In genomic region chr1:179055930-179056329, GRCh38 we compare ENCODE assay signal across 18 cellular contexts.
"Had no signal": no experiment of that assay in that cellular context is flagged by ENCODE, and none has a peak within 500 bp of the region (broad histone marks: within the 10 kb centered on the region; RNA-seq: fewer than 3 reads in every experiment).

No MANE protein-coding gene starts in this region.

- H3K4me2 ChIP-seq: hepatocyte had no signal

- H3K36me3 ChIP-seq: colonic mucosa, ovary had no signal

- ATAC-seq: left lobe of liver, natural killer cell had no signal

- H3K9me3 ChIP-seq: colonic mucosa, ovary, right atrium auricular region, sigmoid colon had no signal

- H3K4me1 ChIP-seq: colonic mucosa, right atrium auricular region had no signal

- H3K4me1 Mint-ChIP-seq: natural killer cell, neural crest cell had no signal

- H3K27ac ChIP-seq: colonic mucosa, hepatocyte, ovary, right atrium auricular region, sigmoid colon, skin epidermis had no signal

- FAIRE-seq: endothelial cell of umbilical vein had no signal

- H3K27ac Mint-ChIP-seq: mesothelial cell of epicardium, natural killer cell had no signal

- H3K4me3 ChIP-seq: colonic mucosa, hepatocyte, ovary, right atrium auricular region, sigmoid colon, skin epidermis had no signal

- H2AFZ ChIP-seq: hepatocyte had no signal

- H3K4me3 Mint-ChIP-seq: mesothelial cell of epicardium, natural killer cell, neural crest cell had no signal

- H3K27me3 ChIP-seq: colonic mucosa, hepatocyte, ovary, right atrium auricular region, sigmoid colon had no signal

- DNase-seq: colonic mucosa; dermis blood vessel endothelial cell; erythroblast; foreskin melanocyte; head of caudate nucleus; kidney glomerular epithelial cell; natural killer cell; ovary; sigmoid colon; stimulated activated naive CD4-positive, alpha-beta T cell; trophoblast cell had no signal

- H3K9me3 Mint-ChIP-seq: natural killer cell had no signal

- H3K79me2 ChIP-seq: hepatocyte had no signal
